In genomic region chr4:4386736-4387392, GRCh38 we compare ENCODE assay signal across 8 cellular contexts. TPM values are rescaled to one million over a fixed set of nuclear protein-coding genes. Genes with fewer than 3 reads are reported as not detected.
A peak's percentile ranks its signal among the peaks of the same experiment; 100 is the strongest.
DNase-seq lines count a peak whose midpoint lies in the region; ATAC-seq and TF ChIP-seq lines count a peak whose summit lies in the region.

TSS of gene NSG1 (plus strand) at chr4:4387102. CDS start at chr4:4387630, 528 bp downstream.

- no peak for ATAC-seq in HG03571 (IDR thresholded peaks at IDR 0.05; ENCODE audit: unreplicated experiment)

- H3K27me3 ChIP-seq in HUES64 (ENCODE audit: insufficient read depth, low read length) (peaks cover 81% of the 10 kb centered on the region), esophagus muscularis mucosa (peaks cover 0 to 85% (median 28%) of the 10 kb centered on the region in 4 donors)

- WGBS in HUES64, result under 1% methylated on average over 87 of the region's 87 CpGs
- no CpG with 5 or more reads among the region's 87 CpGs for WGBS in esophagus muscularis mucosa

- H3K36me3 ChIP-seq in HUES64 (ENCODE audit: insufficient read depth, low read length) (peaks cover 5% of the 10 kb centered on the region; the same call in 1 of the 2 replicates), esophagus muscularis mucosa (no peaks in the 10 kb centered on the region)

- DNase-seq in AG08396 (ENCODE audit: low spot score) (peak; percentile 65), esophagus muscularis mucosa (ENCODE audit: extremely low spot score) (no peak), nucleus accumbens (lab: John Stamatoyannopoulos, UW) (peak in 29 of 56 donors; percentile 12 to 82 (median 41)), GF-D8 (lab: John Stamatoyannopoulos, UW) (no peak), GM19240 (ENCODE audit: insufficient read length, low spot score) (no peak)
- DNase-seq in activated CD8-positive, alpha-beta memory T cell treated with anti-CD3 and anti-CD28 coated beads, Interleukin-2, amount 50 U/mL, for 48 hours, result peak; percentile 70

- intact Hi-C loops in esophagus muscularis mucosa (cut with DNase I), result no loop called here

- H3K4me1 ChIP-seq in HUES64 (ENCODE audit: insufficient read depth, low read length), result no peaks in the 10 kb centered on the region
- H3K4me1 ChIP-seq in esophagus muscularis mucosa, result peaks cover 20 to 33% (median 32%) of the 10 kb centered on the region in 4 donors

- H3K9me3 ChIP-seq in HUES64 (ENCODE audit: insufficient read depth, low read depth, low read length), result no peaks in the 10 kb centered on the region
- no peaks in the 10 kb centered on the region for H3K9me3 ChIP-seq in esophagus muscularis mucosa

- H3K27ac ChIP-seq in HUES64 (ENCODE audit: low read depth, low read length) (no peak within 1 kb of the TSS), esophagus muscularis mucosa (replicated peaks in 1 of 4) (no peak within 1 kb of the TSS)

- no peak for TF ChIP-seq POLR2A in esophagus muscularis mucosa (IDR thresholded peaks at IDR 0.05; ENCODE audit: low read depth)

- TF ChIP-seq EP300 in esophagus muscularis mucosa (IDR thresholded peaks at IDR 0.05), result no peak

- peak within 1 kb of the TSS; percentile 67 for H3K4me3 ChIP-seq in HUES64 (ENCODE audit: low read length)
- peak within 1 kb of the TSS; percentile 46 to 53 (median 48) for H3K4me3 ChIP-seq in esophagus muscularis mucosa

- no peak for TF ChIP-seq CTCF in esophagus muscularis mucosa (IDR thresholded peaks at IDR 0.05)

- H3K9ac ChIP-seq in HUES64 (ENCODE audit: low read depth, low read length), result peak within 1 kb of the TSS; percentile 63

RNA-seq across cellular contexts. Expression of gene NSG1, which starts in this region (rescaled TPM):
- polyA plus RNA-seq in HUES64 (2013, experiment 1 of 2), result 14.7 TPM
- polyA plus RNA-seq in HUES64 (2013, experiment 2 of 2), result 15.1 TPM
- 1 to 10 TPM in 3 of 4 donors, under 1 TPM in 1; 0.42 to 5.1 (median 2.7) TPM for total RNA-seq in esophagus muscularis mucosa

Comparison
In these comparisons a context has a peak if more than half of its experiments do, and no peak if none do; other contexts are left out.
1. DNase-seq: peak in AG08396 (single experiment), activated CD8-positive, alpha-beta memory T cell treated with anti-CD3 and anti-CD28 coated beads, Interleukin-2, amount 50 U/mL, for 48 hours (single experiment) and nucleus accumbens (29 of 56); none in esophagus muscularis mucosa (single experiment), GF-D8 (single experiment) and GM19240 (single experiment).